In the genomic region with DNA sequence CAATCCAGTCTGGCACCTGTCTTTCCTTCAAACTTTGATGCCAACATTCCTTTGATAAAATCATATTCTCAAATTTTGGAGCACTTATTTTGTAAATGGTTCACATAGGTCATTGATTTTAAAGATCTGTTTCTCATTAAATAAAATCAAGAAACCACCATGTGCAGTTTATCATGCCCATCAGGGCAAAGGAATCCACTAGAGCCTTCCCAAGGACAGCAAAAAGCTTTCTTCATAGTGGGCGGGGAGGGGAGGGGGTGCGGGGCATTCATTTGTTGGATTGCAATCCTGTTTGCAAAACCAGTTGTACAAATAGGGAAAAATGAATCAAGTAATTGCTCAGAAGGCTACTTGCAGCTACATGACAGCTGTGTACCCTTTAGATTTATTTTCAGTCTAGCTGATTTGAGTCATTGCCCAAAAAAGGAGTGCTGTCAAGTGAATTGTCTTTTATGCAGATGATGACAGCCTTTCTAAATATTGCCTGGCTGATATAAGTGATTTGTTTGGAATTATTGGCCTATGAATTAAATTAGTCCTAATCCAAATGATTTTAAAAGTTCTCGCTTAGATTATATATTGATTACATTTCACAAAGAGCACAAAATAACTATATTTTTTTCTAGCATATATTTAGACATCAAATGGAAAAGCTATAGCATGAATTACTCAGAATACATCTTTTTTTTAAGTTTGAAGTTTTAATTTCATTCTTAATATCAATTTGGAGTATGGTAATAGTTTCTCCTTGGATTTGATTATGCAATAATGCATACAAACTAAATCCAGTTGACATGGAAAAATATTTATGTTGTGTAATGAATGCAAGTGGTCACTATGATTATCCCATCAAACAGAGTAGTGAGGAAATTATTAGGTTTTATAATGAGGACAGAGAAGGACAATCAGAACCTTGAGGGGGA, we compare ENCODE assay signal across 1 cellular context.
TF ChIP-seq lines count a peak whose summit lies in the region.

No MANE protein-coding gene starts in this region.

TF ChIP-seq in K562, 482 proteins besides CTCF, POLR2A, EP300 and RAD21 (continued from another document and continues in another):
- TF ChIP-seq, protein P1, sequence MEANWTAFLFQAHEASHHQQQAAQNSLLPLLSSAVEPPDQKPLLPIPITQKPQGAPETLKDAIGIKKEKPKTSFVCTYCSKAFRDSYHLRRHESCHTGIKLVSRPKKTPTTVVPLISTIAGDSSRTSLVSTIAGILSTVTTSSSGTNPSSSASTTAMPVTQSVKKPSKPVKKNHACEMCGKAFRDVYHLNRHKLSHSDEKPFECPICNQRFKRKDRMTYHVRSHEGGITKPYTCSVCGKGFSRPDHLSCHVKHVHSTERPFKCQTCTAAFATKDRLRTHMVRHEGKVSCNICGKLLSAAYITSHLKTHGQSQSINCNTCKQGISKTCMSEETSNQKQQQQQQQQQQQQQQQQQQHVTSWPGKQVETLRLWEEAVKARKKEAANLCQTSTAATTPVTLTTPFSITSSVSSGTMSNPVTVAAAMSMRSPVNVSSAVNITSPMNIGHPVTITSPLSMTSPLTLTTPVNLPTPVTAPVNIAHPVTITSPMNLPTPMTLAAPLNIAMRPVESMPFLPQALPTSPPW (CRISPR knock-in tag; IDR thresholded peaks at IDR 0.05): peak; percentile 77
- TF ChIP-seq CEBPB (tag; IDR thresholded peaks at IDR 0.05): peak; percentile 90
- TF ChIP-seq POU5F1 (IDR thresholded peaks at IDR 0.05; ENCODE audit: borderline replicate concordance, low read depth, low read length, partially characterized antibody): no peak
- TF ChIP-seq, protein P2, sequence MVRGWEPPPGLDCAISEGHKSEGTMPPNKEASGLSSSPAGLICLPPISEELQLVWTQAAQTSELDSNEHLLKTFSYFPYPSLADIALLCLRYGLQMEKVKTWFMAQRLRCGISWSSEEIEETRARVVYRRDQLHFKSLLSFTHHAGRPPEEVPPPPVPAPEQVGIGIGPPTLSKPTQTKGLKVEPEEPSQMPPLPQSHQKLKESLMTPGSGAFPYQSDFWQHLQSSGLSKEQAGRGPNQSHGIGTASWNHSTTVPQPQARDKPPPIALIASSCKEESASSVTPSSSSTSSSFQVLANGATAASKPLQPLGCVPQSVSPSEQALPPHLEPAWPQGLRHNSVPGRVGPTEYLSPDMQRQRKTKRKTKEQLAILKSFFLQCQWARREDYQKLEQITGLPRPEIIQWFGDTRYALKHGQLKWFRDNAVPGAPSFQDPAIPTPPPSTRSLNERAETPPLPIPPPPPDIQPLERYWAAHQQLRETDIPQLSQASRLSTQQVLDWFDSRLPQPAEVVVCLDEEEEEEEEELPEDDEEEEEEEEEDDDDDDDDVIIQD (CRISPR knock-in tag; IDR thresholded peaks at IDR 0.05): no peak
- TF ChIP-seq ZNF140 (CRISPR knock-in tag; IDR thresholded peaks at IDR 0.05): no peak
- TF ChIP-seq, protein P3, sequence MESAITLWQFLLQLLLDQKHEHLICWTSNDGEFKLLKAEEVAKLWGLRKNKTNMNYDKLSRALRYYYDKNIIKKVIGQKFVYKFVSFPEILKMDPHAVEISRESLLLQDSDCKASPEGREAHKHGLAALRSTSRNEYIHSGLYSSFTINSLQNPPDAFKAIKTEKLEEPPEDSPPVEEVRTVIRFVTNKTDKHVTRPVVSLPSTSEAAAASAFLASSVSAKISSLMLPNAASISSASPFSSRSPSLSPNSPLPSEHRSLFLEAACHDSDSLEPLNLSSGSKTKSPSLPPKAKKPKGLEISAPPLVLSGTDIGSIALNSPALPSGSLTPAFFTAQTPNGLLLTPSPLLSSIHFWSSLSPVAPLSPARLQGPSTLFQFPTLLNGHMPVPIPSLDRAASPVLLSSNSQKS (CRISPR knock-in tag; IDR thresholded peaks at IDR 0.05): no peak
- no peak for TF ChIP-seq SMAD3 (CRISPR knock-in tag; conservative IDR thresholded peaks at IDR 0.05)
- no peak for TF ChIP-seq CCAR2 (IDR thresholded peaks at IDR 0.05; ENCODE audit: low read depth, low read length)
- TF ChIP-seq, protein P4, sequence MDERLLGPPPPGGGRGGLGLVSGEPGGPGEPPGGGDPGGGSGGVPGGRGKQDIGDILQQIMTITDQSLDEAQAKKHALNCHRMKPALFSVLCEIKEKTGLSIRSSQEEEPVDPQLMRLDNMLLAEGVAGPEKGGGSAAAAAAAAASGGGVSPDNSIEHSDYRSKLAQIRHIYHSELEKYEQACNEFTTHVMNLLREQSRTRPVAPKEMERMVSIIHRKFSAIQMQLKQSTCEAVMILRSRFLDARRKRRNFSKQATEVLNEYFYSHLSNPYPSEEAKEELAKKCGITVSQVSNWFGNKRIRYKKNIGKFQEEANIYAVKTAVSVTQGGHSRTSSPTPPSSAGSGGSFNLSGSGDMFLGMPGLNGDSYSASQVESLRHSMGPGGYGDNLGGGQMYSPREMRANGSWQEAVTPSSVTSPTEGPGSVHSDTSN (CRISPR knock-in tag; IDR thresholded peaks at IDR 0.05; ENCODE audit: low read depth): no peak
- TF ChIP-seq, protein P4 (tag; conservative IDR thresholded peaks at IDR 0.05; ENCODE audit: low read depth): peak; percentile 92
- TF ChIP-seq SAFB2 (IDR thresholded peaks at IDR 0.05; ENCODE audit: borderline replicate concordance, low read depth, low read length, severe bottlenecking): no peak
- TF ChIP-seq SLC30A9 (CRISPR knock-in tag; IDR thresholded peaks at IDR 0.05): no peak
- 0 out of 2 replicates have a peak, but pooled peaks have one; percentile 28 for TF ChIP-seq SOX6 (IDR thresholded peaks at IDR 0.05)
- TF ChIP-seq GTF2E2 (tag; IDR thresholded peaks at IDR 0.05): 0 out of 2 replicates have a peak, but pooled peaks have one; percentile 15
- 0 out of 4 replicates have a peak, but pooled peaks of 1 of the 2 experiments have one; percentile 18 for TF ChIP-seq NRF1 (conservative IDR thresholded peaks at IDR 0.05 in 1 of 2, IDR thresholded peaks at IDR 0.05 in 1 of 2)
- no peak for TF ChIP-seq SP2 (IDR thresholded peaks at IDR 0.05; ENCODE audit: extremely low read depth, low read depth, low read length, poor library complexity, severe bottlenecking)
- no peak for TF ChIP-seq EZH2 (IDR thresholded peaks at IDR 0.05; ENCODE audit: borderline replicate concordance, low read depth, low read length)
- peak; percentile 99 for TF ChIP-seq MEIS2 (IDR thresholded peaks at IDR 0.05; ENCODE audit: partially characterized antibody)
- no peak for TF ChIP-seq MIER1 (IDR thresholded peaks at IDR 0.05; ENCODE audit: low read depth)
- TF ChIP-seq ZNF253 (CRISPR knock-in tag; conservative IDR thresholded peaks at IDR 0.05): no peak
- TF ChIP-seq JUN (IDR thresholded peaks at IDR 0.05; ENCODE audit: borderline replicate concordance, low read depth, low read length): no peak
- TF ChIP-seq JUN (CRISPR knock-in tag; IDR thresholded peaks at IDR 0.05; ENCODE audit: borderline replicate concordance): no peak
- TF ChIP-seq ZNF197 (CRISPR knock-in tag; IDR thresholded peaks at IDR 0.05; ENCODE audit: low read depth): no peak
- TF ChIP-seq, protein P5, sequence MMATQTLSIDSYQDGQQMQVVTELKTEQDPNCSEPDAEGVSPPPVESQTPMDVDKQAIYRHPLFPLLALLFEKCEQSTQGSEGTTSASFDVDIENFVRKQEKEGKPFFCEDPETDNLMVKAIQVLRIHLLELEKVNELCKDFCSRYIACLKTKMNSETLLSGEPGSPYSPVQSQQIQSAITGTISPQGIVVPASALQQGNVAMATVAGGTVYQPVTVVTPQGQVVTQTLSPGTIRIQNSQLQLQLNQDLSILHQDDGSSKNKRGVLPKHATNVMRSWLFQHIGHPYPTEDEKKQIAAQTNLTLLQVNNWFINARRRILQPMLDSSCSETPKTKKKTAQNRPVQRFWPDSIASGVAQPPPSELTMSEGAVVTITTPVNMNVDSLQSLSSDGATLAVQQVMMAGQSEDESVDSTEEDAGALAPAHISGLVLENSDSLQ (IDR thresholded peaks at IDR 0.05): peak; percentile 92
- TF ChIP-seq, protein P6, sequence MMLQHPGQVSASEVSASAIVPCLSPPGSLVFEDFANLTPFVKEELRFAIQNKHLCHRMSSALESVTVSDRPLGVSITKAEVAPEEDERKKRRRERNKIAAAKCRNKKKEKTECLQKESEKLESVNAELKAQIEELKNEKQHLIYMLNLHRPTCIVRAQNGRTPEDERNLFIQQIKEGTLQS (IDR thresholded peaks at IDR 0.05): peak; percentile 75; the same call in 1 of the 2 replicates
- TF ChIP-seq, protein P6 (CRISPR knock-in tag; conservative IDR thresholded peaks at IDR 0.05): no peak
- peak; percentile 34; the same call in 1 of the 2 replicates for TF ChIP-seq ARID1B (IDR thresholded peaks at IDR 0.05)
- TF ChIP-seq MEF2A (IDR thresholded peaks at IDR 0.05; ENCODE audit: control insufficient read depth, low read depth, low read length): peak; percentile 58; the same call in 1 of the 2 replicates
- no peak for TF ChIP-seq ATF1 (CRISPR knock-in tag; IDR thresholded peaks at IDR 0.05)
- TF ChIP-seq ATF1 (tag; IDR thresholded peaks at IDR 0.05): no peak
- peak; percentile 66; the same call in 1 of the 2 replicates for TF ChIP-seq CEBPG (CRISPR knock-in tag; IDR thresholded peaks at IDR 0.05)
- TF ChIP-seq CEBPG (tag; conservative IDR thresholded peaks at IDR 0.05 in 1 of 2, IDR thresholded peaks at IDR 0.05 in 1 of 2): peak; percentile 87 to 98
- no peak for TF ChIP-seq SIN3A (IDR thresholded peaks at IDR 0.05; ENCODE audit: borderline replicate concordance in 2 of 2, control insufficient read depth in 1 of 2, low read depth in 2 of 2, low read length in 2 of 2)
- no peak for TF ChIP-seq POLR2AphosphoS2 (IDR thresholded peaks at IDR 0.05; ENCODE audit: low read length)
- peak; percentile 28; the same call in 1 of the 2 replicates for TF ChIP-seq ATF7 (IDR thresholded peaks at IDR 0.05)
- TF ChIP-seq, protein P7, sequence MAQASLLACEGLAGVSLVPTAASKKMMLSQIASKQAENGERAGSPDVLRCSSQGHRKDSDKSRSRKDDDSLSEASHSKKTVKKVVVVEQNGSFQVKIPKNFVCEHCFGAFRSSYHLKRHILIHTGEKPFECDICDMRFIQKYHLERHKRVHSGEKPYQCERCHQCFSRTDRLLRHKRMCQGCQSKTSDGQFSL (CRISPR knock-in tag; IDR thresholded peaks at IDR 0.05): no peak
- TF ChIP-seq, protein P7 (tag; IDR thresholded peaks at IDR 0.05): 0 out of 4 replicates have a peak, but pooled peaks of 1 of the 2 experiments have one; percentile 5
- TF ChIP-seq, protein P8, sequence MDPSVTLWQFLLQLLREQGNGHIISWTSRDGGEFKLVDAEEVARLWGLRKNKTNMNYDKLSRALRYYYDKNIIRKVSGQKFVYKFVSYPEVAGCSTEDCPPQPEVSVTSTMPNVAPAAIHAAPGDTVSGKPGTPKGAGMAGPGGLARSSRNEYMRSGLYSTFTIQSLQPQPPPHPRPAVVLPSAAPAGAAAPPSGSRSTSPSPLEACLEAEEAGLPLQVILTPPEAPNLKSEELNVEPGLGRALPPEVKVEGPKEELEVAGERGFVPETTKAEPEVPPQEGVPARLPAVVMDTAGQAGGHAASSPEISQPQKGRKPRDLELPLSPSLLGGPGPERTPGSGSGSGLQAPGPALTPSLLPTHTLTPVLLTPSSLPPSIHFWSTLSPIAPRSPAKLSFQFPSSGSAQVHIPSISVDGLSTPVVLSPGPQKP (CRISPR knock-in tag; IDR thresholded peaks at IDR 0.05): no peak
- TF ChIP-seq, protein P9, sequence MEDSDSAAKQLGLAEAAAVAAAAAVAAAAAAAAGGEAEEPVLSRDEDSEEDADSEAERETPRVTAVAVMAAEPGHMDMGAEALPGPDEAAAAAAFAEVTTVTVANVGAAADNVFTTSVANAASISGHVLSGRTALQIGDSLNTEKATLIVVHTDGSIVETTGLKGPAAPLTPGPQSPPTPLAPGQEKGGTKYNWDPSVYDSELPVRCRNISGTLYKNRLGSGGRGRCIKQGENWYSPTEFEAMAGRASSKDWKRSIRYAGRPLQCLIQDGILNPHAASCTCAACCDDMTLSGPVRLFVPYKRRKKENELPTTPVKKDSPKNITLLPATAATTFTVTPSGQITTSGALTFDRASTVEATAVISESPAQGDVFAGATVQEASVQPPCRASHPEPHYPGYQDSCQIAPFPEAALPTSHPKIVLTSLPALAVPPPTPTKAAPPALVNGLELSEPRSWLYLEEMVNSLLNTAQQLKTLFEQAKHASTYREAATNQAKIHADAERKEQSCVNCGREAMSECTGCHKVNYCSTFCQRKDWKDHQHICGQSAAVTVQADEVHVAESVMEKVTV (CRISPR knock-in tag; IDR thresholded peaks at IDR 0.05): no peak
- no peak for TF ChIP-seq PRPF4 (IDR thresholded peaks at IDR 0.05; ENCODE audit: insufficient read depth, low read depth, low read length, poor library complexity, severe bottlenecking)
- TF ChIP-seq SMC3 (conservative IDR thresholded peaks at IDR 0.05; ENCODE audit: insufficient read depth, low read depth, low read length): no peak
- TF ChIP-seq GABPB1 (CRISPR knock-in tag; IDR thresholded peaks at IDR 0.05): no peak
- peak; percentile 67 for TF ChIP-seq ZFP36 (IDR thresholded peaks at IDR 0.05; ENCODE audit: low read depth, low read length, partially characterized antibody)
- TF ChIP-seq MCM5 (IDR thresholded peaks at IDR 0.05; ENCODE audit: low read depth): no peak
- TF ChIP-seq NR2C2 (CRISPR knock-in tag; IDR thresholded peaks at IDR 0.05): no peak
- peak; percentile 24; the same call in 1 of the 2 replicates for TF ChIP-seq NR2C2 (tag; IDR thresholded peaks at IDR 0.05)
- TF ChIP-seq ZNF354B (CRISPR knock-in tag; IDR thresholded peaks at IDR 0.05): no peak
- TF ChIP-seq GABPA (tag; conservative IDR thresholded peaks at IDR 0.05; ENCODE audit: low read depth): peak; percentile 28; the same call in 1 of the 2 replicates
- no peak for TF ChIP-seq MTA3 (IDR thresholded peaks at IDR 0.05; ENCODE audit: borderline replicate concordance)
- TF ChIP-seq, protein P10, sequence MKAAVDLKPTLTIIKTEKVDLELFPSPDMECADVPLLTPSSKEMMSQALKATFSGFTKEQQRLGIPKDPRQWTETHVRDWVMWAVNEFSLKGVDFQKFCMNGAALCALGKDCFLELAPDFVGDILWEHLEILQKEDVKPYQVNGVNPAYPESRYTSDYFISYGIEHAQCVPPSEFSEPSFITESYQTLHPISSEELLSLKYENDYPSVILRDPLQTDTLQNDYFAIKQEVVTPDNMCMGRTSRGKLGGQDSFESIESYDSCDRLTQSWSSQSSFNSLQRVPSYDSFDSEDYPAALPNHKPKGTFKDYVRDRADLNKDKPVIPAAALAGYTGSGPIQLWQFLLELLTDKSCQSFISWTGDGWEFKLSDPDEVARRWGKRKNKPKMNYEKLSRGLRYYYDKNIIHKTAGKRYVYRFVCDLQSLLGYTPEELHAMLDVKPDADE (conservative IDR thresholded peaks at IDR 0.05; ENCODE audit: control insufficient read depth, low read depth, low read length): no peak
- 0 out of 2 replicates have a peak, but pooled peaks have one; percentile 4 for TF ChIP-seq CBFA2T3 (IDR thresholded peaks at IDR 0.05)
